ENCODE assay signal across 9 cellular contexts in the genomic region with DNA sequence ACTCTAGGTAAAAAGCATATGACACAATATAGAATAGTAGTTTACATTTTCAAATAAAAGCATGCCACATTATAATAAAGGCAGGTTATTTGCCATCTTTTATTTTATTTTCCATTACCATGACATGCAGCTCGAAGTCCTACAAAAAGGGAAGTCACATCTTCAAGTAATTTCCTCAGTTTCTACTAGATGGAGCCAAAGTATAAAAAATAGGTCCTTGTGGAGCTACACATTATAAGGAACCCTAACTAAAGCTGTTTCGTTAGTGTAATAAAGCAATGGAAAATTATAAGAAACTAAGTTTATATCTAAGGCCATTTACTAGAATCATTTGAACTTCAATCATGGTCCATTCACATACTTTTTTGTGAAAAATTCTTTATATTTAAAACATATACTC.
DNase-seq lines count a peak whose midpoint lies in the region; ATAC-seq, FAIRE-seq and TF ChIP-seq lines count a peak whose summit lies in the region.
"Had no signal": no experiment of that assay in that cellular context is flagged by ENCODE, and none has a peak within 500 bp of the region (broad histone marks: within the 10 kb centered on the region; RNA-seq: fewer than 3 reads in every experiment).

No MANE protein-coding gene starts in this region.

- no peak for TF ChIP-seq POLR2A in Peyer's patch (IDR thresholded peaks at IDR 0.05)

- H3K4me3 Mint-ChIP-seq in glutamatergic neuron (ENCODE audit: unreplicated experiment), result no peak overlapping the region
- H3K4me3 Mint-ChIP-seq in activated T-helper 2 cell treated with anti-CD3 and anti-CD28 coated beads, Interferon-gamma antibody, Interleukin-2, Interleukin-4, amounts not matched to agents 10 μg/mL and 5 μg/mL and 100 μg/mL, durations not matched to agents 14 hours and 24 hours and 36 hours (ENCODE audit: low read depth), result no peak overlapping the region

- FAIRE-seq in kidney (lab: Jason Lieb, UNC), result peak; percentile 83

- no peaks in the 10 kb centered on the region for H3K36me3 ChIP-seq in kidney (ENCODE audit: control insufficient read depth in 1 of 2, insufficient read depth in 2 of 2, low read length in 2 of 2)
- no peaks in the 10 kb centered on the region for H3K36me3 ChIP-seq in Peyer's patch
- H3K36me3 ChIP-seq: left ventricle myocardium inferior had no signal

- H3K4me3 ChIP-seq in kidney (ENCODE audit: low read length in 2 of 2), result no peak overlapping the region
- no peak overlapping the region for H3K4me3 ChIP-seq in Peyer's patch
- H3K4me3 ChIP-seq: left ventricle myocardium inferior had no signal

- no peaks in the 10 kb centered on the region for H3K9me3 Mint-ChIP-seq in glutamatergic neuron (ENCODE audit: unreplicated experiment)
- no peaks in the 10 kb centered on the region for H3K9me3 Mint-ChIP-seq in activated T-helper 2 cell treated with anti-CD3 and anti-CD28 coated beads, Interferon-gamma antibody, Interleukin-2, Interleukin-4, amounts not matched to agents 10 μg/mL and 5 μg/mL and 100 μg/mL, durations not matched to agents 14 hours and 24 hours and 36 hours

- H3K4me1 ChIP-seq in kidney (ENCODE audit: control insufficient read depth in 1 of 2, insufficient read depth in 1 of 2, low read depth in 1 of 2, low read length in 2 of 2) (no peaks in the 10 kb centered on the region), Peyer's patch (no peaks in the 10 kb centered on the region)
- H3K4me1 ChIP-seq: left ventricle myocardium inferior had no signal

- H3K9ac ChIP-seq in kidney (ENCODE audit: low read length in 2 of 2), result no peak overlapping the region

- H3K9me3 ChIP-seq in kidney (ENCODE audit: control insufficient read depth in 1 of 2, low read length in 2 of 2), result no peaks in the 10 kb centered on the region
- no peaks in the 10 kb centered on the region for H3K9me3 ChIP-seq in Peyer's patch
- H3K9me3 ChIP-seq: left ventricle myocardium inferior had no signal

- peaks cover 3% of the 10 kb centered on the region for H3K27me3 Mint-ChIP-seq in glutamatergic neuron (ENCODE audit: unreplicated experiment)
- H3K27me3 Mint-ChIP-seq in activated T-helper 2 cell treated with anti-CD3 and anti-CD28 coated beads, Interferon-gamma antibody, Interleukin-2, Interleukin-4, amounts not matched to agents 10 μg/mL and 5 μg/mL and 100 μg/mL, durations not matched to agents 14 hours and 24 hours and 36 hours (ENCODE audit: low read depth), result peaks cover 7% of the 10 kb centered on the region

- DNase-seq in DMS53 treated with DMSO at 0.1 percent for 48 hours (lab: John Stamatoyannopoulos, UW; ENCODE audit: unreplicated experiment) (peak; percentile 28), NAMALWA (ENCODE audit: low spot score) (peak; percentile 69), SKM-1 (lab: John Stamatoyannopoulos, UW; ENCODE audit: unreplicated experiment) (peak; percentile 62), kidney (no peak), left cardiac atrium (no peak), glutamatergic neuron (no peak), Peyer's patch (no peak)
- DNase-seq in activated T-helper 2 cell treated with anti-CD3 and anti-CD28 coated beads, Interferon-gamma antibody, Interleukin-2, Interleukin-4, amounts not matched to agents 10 μg/mL and 5 μg/mL and 100 μg/mL, durations not matched to agents 14 hours and 24 hours and 36 hours (ENCODE audit: low spot score), result no peak
- DNase-seq: left ventricle myocardium inferior had no signal

- H3K27ac Mint-ChIP-seq in glutamatergic neuron (ENCODE audit: unreplicated experiment), result no peak overlapping the region
- H3K27ac Mint-ChIP-seq in activated T-helper 2 cell treated with anti-CD3 and anti-CD28 coated beads, Interferon-gamma antibody, Interleukin-2, Interleukin-4, amounts not matched to agents 10 μg/mL and 5 μg/mL and 100 μg/mL, durations not matched to agents 14 hours and 24 hours and 36 hours, result no peak overlapping the region

- no peaks in the 10 kb centered on the region for H3K27me3 ChIP-seq in Peyer's patch

- no peak for TF ChIP-seq CTCF in kidney (IDR thresholded peaks at IDR 0.05; ENCODE audit: borderline replicate concordance, extremely low read depth, insufficient read depth)
- TF ChIP-seq CTCF in glutamatergic neuron (IDR thresholded peaks at IDR 0.05; ENCODE audit: partially characterized antibody, unreplicated experiment), result no peak
- peak in 3 of 6 experiments; percentile 24 to 37 (median 36) for TF ChIP-seq CTCF in Peyer's patch (IDR thresholded peaks at IDR 0.05)

- H3K4me1 Mint-ChIP-seq in glutamatergic neuron (ENCODE audit: low read depth, unreplicated experiment), result peaks cover 6% of the 10 kb centered on the region
- H3K4me1 Mint-ChIP-seq in activated T-helper 2 cell treated with anti-CD3 and anti-CD28 coated beads, Interferon-gamma antibody, Interleukin-2, Interleukin-4, amounts not matched to agents 10 μg/mL and 5 μg/mL and 100 μg/mL, durations not matched to agents 14 hours and 24 hours and 36 hours (ENCODE audit: low read depth), result peaks cover 8% of the 10 kb centered on the region

- intact Hi-C loops in kidney (cut with DNase I) (no loop called here), left cardiac atrium (cut with DNase I) (loop anchor here in 1 of 2 donors (10.0 kb wide), 1 partner anchor 1522 kb away; no protein-coding TSS in a partner anchor)
- intact Hi-C loops in activated T-helper 2 cell treated with anti-CD3 and anti-CD28 coated beads, Interferon-gamma antibody, Interleukin-2, Interleukin-4, amounts not matched to agents 10 μg/mL and 5 μg/mL and 100 μg/mL, durations not matched to agents 14 hours and 24 hours and 36 hours (cut with micrococcal nuclease), result loop anchor here (10.0 kb wide), 3 partner anchors 442 to 1682 kb away; no protein-coding TSS in a partner anchor

- no peaks in the 10 kb centered on the region for H3K36me3 Mint-ChIP-seq in glutamatergic neuron (ENCODE audit: unreplicated experiment)
- H3K36me3 Mint-ChIP-seq in activated T-helper 2 cell treated with anti-CD3 and anti-CD28 coated beads, Interferon-gamma antibody, Interleukin-2, Interleukin-4, amounts not matched to agents 10 μg/mL and 5 μg/mL and 100 μg/mL, durations not matched to agents 14 hours and 24 hours and 36 hours (ENCODE audit: low read depth), result no peaks in the 10 kb centered on the region

- ATAC-seq in left cardiac atrium, result no peak

- no peak overlapping the region for H3K27ac ChIP-seq in kidney (ENCODE audit: low read depth in 2 of 2, low read length in 2 of 2)
- no peak overlapping the region for H3K27ac ChIP-seq in Peyer's patch
- H3K27ac ChIP-seq: left ventricle myocardium inferior had no signal

Comparison
In these comparisons a context has a peak if more than half of its experiments do, and no peak if none do; other contexts are left out.
1. DNase-seq: peak in DMS53 treated with DMSO at 0.1 percent for 48 hours (single experiment), NAMALWA (single experiment) and SKM-1 (single experiment); none in kidney (single experiment), left cardiac atrium (single experiment), glutamatergic neuron (single experiment), Peyer's patch (0 of 3) and activated T-helper 2 cell treated with anti-CD3 and anti-CD28 coated beads, Interferon-gamma antibody, Interleukin-2, Interleukin-4, amounts not matched to agents 10 μg/mL and 5 μg/mL and 100 μg/mL, durations not matched to agents 14 hours and 24 hours and 36 hours (single experiment).